ENCODE assay signal across 10 cellular contexts in the genomic region with DNA sequence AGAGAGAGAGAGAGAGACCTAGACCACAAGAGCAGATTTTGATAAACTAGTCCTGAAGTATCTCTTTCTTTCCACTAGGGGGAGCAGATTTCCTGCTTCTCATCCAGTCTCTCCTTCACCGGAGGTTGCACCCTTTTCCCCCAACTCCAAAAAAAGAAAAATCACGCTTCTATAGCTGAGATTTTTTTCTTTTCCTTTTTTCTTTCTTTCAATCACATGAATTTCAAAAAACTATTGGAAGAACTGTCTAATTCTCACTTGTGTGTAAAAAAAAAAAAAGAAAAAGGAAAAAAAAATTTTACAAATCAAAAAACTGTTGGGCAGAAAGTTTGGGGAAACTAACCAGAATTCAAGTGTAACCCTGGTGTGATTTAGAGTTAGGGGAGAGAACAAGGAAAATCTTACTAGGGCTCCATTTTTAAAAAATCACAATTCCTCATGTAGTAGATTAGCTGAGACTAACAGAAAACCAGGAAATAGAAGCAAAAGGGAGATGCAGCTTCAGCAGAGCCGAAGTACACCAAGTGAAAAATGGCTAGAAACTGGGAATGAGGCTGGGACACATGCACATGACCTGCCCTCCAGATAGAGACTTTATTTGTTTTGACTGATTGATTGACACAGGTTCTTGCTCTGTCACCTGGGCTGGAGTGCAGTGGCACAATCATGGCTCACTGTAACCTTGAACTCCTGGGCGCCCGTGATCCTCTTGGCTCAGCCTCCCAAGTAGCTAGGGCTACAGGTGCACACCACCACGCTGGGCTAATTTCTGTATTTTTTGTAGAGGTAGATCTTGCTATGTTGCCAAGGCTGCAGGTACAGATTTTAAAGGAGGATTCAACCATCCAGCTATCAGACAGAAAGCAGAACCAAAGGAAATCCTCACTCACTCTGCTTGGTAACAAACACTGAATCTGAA. TPM values are rescaled to one million over a fixed set of nuclear protein-coding genes. Genes with fewer than 3 reads are reported as not detected.
A peak's percentile ranks its signal among the peaks of the same experiment; 100 is the strongest.
DNase-seq lines count a peak whose midpoint lies in the region; ATAC-seq lines count a peak whose summit lies in the region.
"Had no signal": no experiment of that assay in that cellular context is flagged by ENCODE, and none has a peak within 500 bp of the region (broad histone marks: within the 10 kb centered on the region; RNA-seq: fewer than 3 reads in every experiment).

No MANE protein-coding gene starts in this region.

- no peaks in the 10 kb centered on the region for H3K36me3 ChIP-seq in mucosa of stomach (ENCODE audit: control insufficient read depth, insufficient read depth, low read length)
- H3K36me3 ChIP-seq: BLaER1 had no signal

- no peak overlapping the region for H3K27ac Mint-ChIP-seq in stimulated activated naive CD8-positive, alpha-beta T cell treated with anti-CD3 and anti-CD28 coated beads, Interleukin-15, amount 100 ng/mL, for 72 hours
- H3K27ac Mint-ChIP-seq: activated naive CD4-positive, alpha-beta T cell treated with anti-CD3 and anti-CD28 coated beads, Interleukin-2, amount 50 U/mL, for 24 hours had no signal

- DNase-seq in NCI-H2107 treated with DMSO at 0.1 percent for 48 hours (lab: John Stamatoyannopoulos, UW; ENCODE audit: unreplicated experiment) = peak; percentile 74
- no peak for DNase-seq in NCI-H2107 (lab: John Stamatoyannopoulos, UW)
- DNase-seq in M059J (ENCODE audit: low read depth) = peak; percentile 66
- DNase-seq in RPMI8226 = peak; percentile 55
- peak; percentile 45 for DNase-seq in epidermal melanocyte (ENCODE audit: insufficient read length, low spot score)
- DNase-seq in stimulated activated naive CD8-positive, alpha-beta T cell treated with anti-CD3 and anti-CD28 coated beads, Interleukin-15, amount 100 ng/mL, for 72 hours = no peak

- H3K27me3 Mint-ChIP-seq in stimulated activated naive CD8-positive, alpha-beta T cell treated with anti-CD3 and anti-CD28 coated beads, Interleukin-15, amount 100 ng/mL, for 72 hours = no peaks in the 10 kb centered on the region
- H3K27me3 Mint-ChIP-seq: activated naive CD4-positive, alpha-beta T cell treated with anti-CD3 and anti-CD28 coated beads, Interleukin-2, amount 50 U/mL, for 24 hours had no signal

- no peak overlapping the region for H3K4me3 Mint-ChIP-seq in stimulated activated naive CD8-positive, alpha-beta T cell treated with anti-CD3 and anti-CD28 coated beads, Interleukin-15, amount 100 ng/mL, for 72 hours
- H3K4me3 Mint-ChIP-seq: activated naive CD4-positive, alpha-beta T cell treated with anti-CD3 and anti-CD28 coated beads, Interleukin-2, amount 50 U/mL, for 24 hours had no signal

- H3K4me1 ChIP-seq in mucosa of stomach (ENCODE audit: control insufficient read depth, insufficient read depth, low read length) = no peaks in the 10 kb centered on the region

- no peaks in the 10 kb centered on the region for H3K27me3 ChIP-seq in mucosa of stomach (ENCODE audit: control insufficient read depth, insufficient read depth, low read length)
- H3K27me3 ChIP-seq: BLaER1 had no signal

- no peaks in the 10 kb centered on the region for H3K9me3 Mint-ChIP-seq in stimulated activated naive CD8-positive, alpha-beta T cell treated with anti-CD3 and anti-CD28 coated beads, Interleukin-15, amount 100 ng/mL, for 72 hours
- H3K9me3 Mint-ChIP-seq: activated naive CD4-positive, alpha-beta T cell treated with anti-CD3 and anti-CD28 coated beads, Interleukin-2, amount 50 U/mL, for 24 hours had no signal

- H3K9me3 ChIP-seq in mucosa of stomach (ENCODE audit: control insufficient read depth, low read length) = no peaks in the 10 kb centered on the region
- H3K9me3 ChIP-seq: BLaER1 had no signal

- peaks cover 13% of the 10 kb centered on the region for H3K4me1 Mint-ChIP-seq in stimulated activated naive CD8-positive, alpha-beta T cell treated with anti-CD3 and anti-CD28 coated beads, Interleukin-15, amount 100 ng/mL, for 72 hours

- no peak for ATAC-seq in stimulated activated naive CD8-positive, alpha-beta T cell treated with anti-CD3 and anti-CD28 coated beads, Interleukin-15, amount 100 ng/mL, for 72 hours
- no peak for ATAC-seq in HG02981 (IDR thresholded peaks at IDR 0.05; ENCODE audit: unreplicated experiment)

- H3K9ac ChIP-seq in mucosa of stomach (ENCODE audit: low read length) = peak overlapping the region; percentile 15
- H3K9ac ChIP-seq: BLaER1 had no signal

- no peak overlapping the region for H3K4me3 ChIP-seq in mucosa of stomach (ENCODE audit: low read length)
- H3K4me3 ChIP-seq: BLaER1 had no signal

RNA-seq across cellular contexts. Expression of gene SDHD, which starts 27.1 kb away (rescaled TPM):
- 205 and 225 TPM in 2 replicates for total RNA-seq in M059J (2014; rRNA removed; shearing (Covaris generic))

RNA-seq across cellular contexts. Expression of gene TIMM8B, which starts 27.2 kb away (rescaled TPM):
- total RNA-seq in M059J (2014; rRNA removed; shearing (Covaris generic)) = 77.2 and 89.5 TPM in 2 replicates

RNA-seq across cellular contexts. Expression of gene NKAPD1, which starts 39.7 kb away (rescaled TPM):
- 26.1 and 29.8 TPM in 2 replicates for total RNA-seq in M059J (2014; rRNA removed; shearing (Covaris generic))

RNA-seq across cellular contexts. Expression of gene PIH1D2, which starts 40.0 kb away (rescaled TPM):
- total RNA-seq in M059J (2014; rRNA removed; shearing (Covaris generic)) = 1.4 and 1.9 TPM in 2 replicates

RNA-seq across cellular contexts. Expression of gene IL18, which starts 50.1 kb away (rescaled TPM):
- 0.64 and 1.3 TPM in 2 replicates for total RNA-seq in M059J (2014; rRNA removed; shearing (Covaris generic))

Comparison
In these comparisons a context has a peak if more than half of its experiments do, and no peak if none do; other contexts are left out.
1. DNase-seq: peak in NCI-H2107 treated with DMSO at 0.1 percent for 48 hours (single experiment), M059J (single experiment), RPMI8226 (single experiment) and epidermal melanocyte (single experiment); none in NCI-H2107 (single experiment) and stimulated activated naive CD8-positive, alpha-beta T cell treated with anti-CD3 and anti-CD28 coated beads, Interleukin-15, amount 100 ng/mL, for 72 hours (0 of 2).